In genomic region chr2:134375935-134376334, GRCh38 we compare ENCODE assay signal across 8 cellular contexts.
DNase-seq lines count a peak whose midpoint lies in the region; ATAC-seq, FAIRE-seq and TF ChIP-seq lines count a peak whose summit lies in the region.

No MANE protein-coding gene starts in this region.

- no peaks in the 10 kb centered on the region for H3K27me3 ChIP-seq in Loucy (ENCODE audit: insufficient read depth, low read length, poor library complexity, severe bottlenecking)
- no peaks in the 10 kb centered on the region for H3K27me3 ChIP-seq in brain microvascular endothelial cell (replicated peaks)
- H3K27me3 ChIP-seq in keratinocyte (ENCODE audit: control insufficient read depth, extremely low read depth, insufficient read depth, low read length): no peaks in the 10 kb centered on the region

- POLR2A ChIA-PET in HEK293T (lab: Yijun Ruan, JAX): no interaction called here

- ATAC-seq in HG02840 (IDR thresholded peaks at IDR 0.05; ENCODE audit: low FRiP score, unreplicated experiment) (no peak), HG02973 (IDR thresholded peaks at IDR 0.05; ENCODE audit: unreplicated experiment) (no peak)

- DNase-seq in brain microvascular endothelial cell: peak; percentile 18
- DNase-seq in keratinocyte (ENCODE audit: low read depth, low spot score): no peak
- peak; percentile 40 for DNase-seq in stromal cell of bone marrow (ENCODE audit: low read depth)
- no peak for DNase-seq in central memory CD4-positive, alpha-beta T cell
- DNase-seq in HEK293T (ENCODE audit: extremely low spot score): no peak

- H3K4me1 ChIP-seq in Loucy (ENCODE audit: insufficient read depth, low read length, poor library complexity, severe bottlenecking): no peaks in the 10 kb centered on the region
- peaks cover 43% of the 10 kb centered on the region for H3K4me1 ChIP-seq in keratinocyte (ENCODE audit: control insufficient read depth, extremely low read depth, insufficient read depth, low read length)

- no peaks in the 10 kb centered on the region for H3F3A ChIP-seq in Loucy (ENCODE audit: low read depth)

- TF ChIP-seq CTCF in Loucy (conservative IDR thresholded peaks at IDR 0.05; ENCODE audit: low read length) (0 out of 2 replicates have a peak, but pooled peaks have one; percentile 14), brain microvascular endothelial cell (IDR thresholded peaks at IDR 0.05; ENCODE audit: low read depth, low read length, missing control alignments) (peak; percentile 62), keratinocyte (optimal IDR thresholded peaks at IDR 0.05 in 1 of 3, IDR thresholded peaks at IDR 0.05 in 1 of 3, conservative IDR thresholded peaks at IDR 0.05 in 1 of 3; ENCODE audit: extremely low read depth in 1 of 3, insufficient read depth in 2 of 3, low read length in 3 of 3) (peak; percentile 61 to 81 (median 61))

- H4K20me1 ChIP-seq in Loucy (ENCODE audit: insufficient read depth, low read length, poor library complexity, severe bottlenecking) (no peaks in the 10 kb centered on the region), keratinocyte (ENCODE audit: control insufficient read depth, extremely low read depth, insufficient read depth, low read length) (no peaks in the 10 kb centered on the region)

- H3K79me2 ChIP-seq in Loucy (ENCODE audit: insufficient read depth, low read length) (no peaks in the 10 kb centered on the region), keratinocyte (ENCODE audit: control insufficient read depth, insufficient read depth, low read length) (no peaks in the 10 kb centered on the region)

- CTCF ChIA-PET in HEK293T (lab: Yijun Ruan, JAX): no interaction called here

- H3K9me2 ChIP-seq in Loucy (replicated peaks; ENCODE audit: low read depth, low read length): no peaks in the 10 kb centered on the region

- FAIRE-seq in keratinocyte (lab: Jason Lieb, UNC): peak; percentile 53

- H3K36me3 ChIP-seq in Loucy (ENCODE audit: insufficient read depth, low read length): peaks cover 19% of the 10 kb centered on the region; the same call in 1 of the 2 replicates
- H3K36me3 ChIP-seq in brain microvascular endothelial cell (replicated peaks): no peaks in the 10 kb centered on the region
- peaks cover 0 to 7% of the 10 kb centered on the region in 2 experiments for H3K36me3 ChIP-seq in keratinocyte (ENCODE audit: control insufficient read depth in 2 of 2, extremely low read depth in 1 of 2, insufficient read depth in 2 of 2, low read length in 2 of 2)

- dilution Hi-C loops in keratinocyte (cut with MboI; ENCODE audit: extremely low pct_ligation_motif_present, low sequenced_read_pairs): no loop called here

- H3K9ac ChIP-seq in Loucy (ENCODE audit: low read depth, low read length, poor library complexity, severe bottlenecking) (no peak overlapping the region), keratinocyte (ENCODE audit: control insufficient read depth, extremely low read depth, insufficient read depth, low read length) (no peak overlapping the region)

- H3K27ac ChIP-seq in brain microvascular endothelial cell: no peak overlapping the region
- H3K27ac ChIP-seq in keratinocyte (ENCODE audit: control insufficient read depth, insufficient read depth, low read length): no peak overlapping the region

- H2AFZ ChIP-seq in Loucy (ENCODE audit: low read length) (no peak overlapping the region), keratinocyte (ENCODE audit: control insufficient read depth, low read length) (no peak overlapping the region)

- no peak overlapping the region for H3K4me2 ChIP-seq in Loucy (ENCODE audit: low read depth, low read length, poor library complexity, severe bottlenecking)
- no peak overlapping the region for H3K4me2 ChIP-seq in keratinocyte (ENCODE audit: control insufficient read depth, extremely low read depth, insufficient read depth, low read depth, low read length)

- no peaks in the 10 kb centered on the region for H3K9me3 ChIP-seq in Loucy (ENCODE audit: insufficient read depth, low read depth, low read length)
- H3K9me3 ChIP-seq in keratinocyte (ENCODE audit: control insufficient read depth, low read depth, low read length): no peaks in the 10 kb centered on the region

- H3K4me3 ChIP-seq in Loucy (ENCODE audit: low read length, poor library complexity, severe bottlenecking) (no peak overlapping the region), brain microvascular endothelial cell (ENCODE audit: low read depth, low read length) (no peak overlapping the region), keratinocyte (ENCODE audit: control insufficient read depth in 2 of 3, extremely low read depth in 1 of 3, insufficient read depth in 2 of 3, low read depth in 1 of 3, low read length in 3 of 3) (no peak overlapping the region)

- in situ Hi-C loops in brain microvascular endothelial cell (cut with HindIII; ENCODE audit: low pct_ligation_motif_present, low sequenced_read_pairs): no loop called here

- peaks cover 2% of the 10 kb centered on the region for H3K9me1 ChIP-seq in keratinocyte (ENCODE audit: control insufficient read depth, extremely low read depth, insufficient read depth, low read length)

TF ChIP-seq in HEK293T, 16 proteins besides CTCF, POLR2A, EP300 and RAD21:
- TF ChIP-seq CTBP1 (IDR thresholded peaks at IDR 0.05; ENCODE audit: borderline replicate concordance) (no peak), FOXM1 (IDR thresholded peaks at IDR 0.05; ENCODE audit: borderline replicate concordance) (no peak), SUZ12 (IDR thresholded peaks at IDR 0.05) (no peak), ARNT (IDR thresholded peaks at IDR 0.05) (no peak), SP1 (IDR thresholded peaks at IDR 0.05) (no peak), ELF4 (IDR thresholded peaks at IDR 0.05) (no peak)

Comparison
In these comparisons a context has a peak if more than half of its experiments do, and no peak if none do; other contexts are left out.
1. DNase-seq: peak in brain microvascular endothelial cell (single experiment) and stromal cell of bone marrow (single experiment); none in keratinocyte (single experiment), central memory CD4-positive, alpha-beta T cell (single experiment) and HEK293T (single experiment).
2. Peak in every context shown above with its lines, with median percentiles within 50 percentile points of each other: CTCF ChIP-seq.